ENCODE assay signal across 10 cellular contexts in genomic region chr5:173284343-173284958, GRCh38. TPM values are rescaled to one million over a fixed set of nuclear protein-coding genes. Genes with fewer than 3 reads are reported as not detected.
DNase-seq lines count a peak whose midpoint lies in the region; ATAC-seq and TF ChIP-seq lines count a peak whose summit lies in the region.
"Not testable (repeated sequence)": the region's sequence is repeated elsewhere in the genome, so short reads cannot be mapped to it uniquely, and the experiment has no call there.
"Had no signal": no experiment of that assay in that cellular context is flagged by ENCODE, and none has a peak within 500 bp of the region (broad histone marks: within the 10 kb centered on the region; RNA-seq: fewer than 3 reads in every experiment).

No MANE protein-coding gene starts in this region.

- not testable (repeated sequence) for ATAC-seq in CD4-positive, alpha-beta T cell (ENCODE audit: poor library complexity); GM23338

- H3K27me3 ChIP-seq in CD4-positive, alpha-beta T cell (ENCODE audit: control insufficient read depth, insufficient read depth, low read length): peaks cover 41% of the 10 kb centered on the region
- H3K27me3 ChIP-seq in GM23338 (ENCODE audit: insufficient read depth): peaks cover 23% of the 10 kb centered on the region
- H3K27me3 ChIP-seq in KMS-11 (ENCODE audit: insufficient read depth, low read depth); smooth muscle cell (ENCODE audit: low read depth): not testable (repeated sequence)

- not testable (repeated sequence) for H3K4me1 Mint-ChIP-seq in CD4-positive, alpha-beta T cell (ENCODE audit: low read depth); GM23338; T-helper 2 cell treated with Interferon-gamma antibody and Interleukin-4, amounts not matched to agents 5 μg/mL and 100 μg/mL, for 36 hours (ENCODE audit: low read depth); MCF 10A (ENCODE audit: insufficient read depth, unreplicated experiment); endothelial cell (ENCODE audit: unreplicated experiment); nephron

- not testable (repeated sequence) for H3K36me3 ChIP-seq in GM23338 (ENCODE audit: insufficient read depth); KMS-11 (ENCODE audit: insufficient read depth); smooth muscle cell (ENCODE audit: low read depth)

- H3K79me2 ChIP-seq in GM23338 (replicated peaks; ENCODE audit: insufficient read depth); KMS-11 (ENCODE audit: insufficient read depth, low read depth); smooth muscle cell (ENCODE audit: low read depth): not testable (repeated sequence)

- H3K36me3 Mint-ChIP-seq in CD4-positive, alpha-beta T cell (ENCODE audit: low read depth); GM23338 (ENCODE audit: low read depth); T-helper 2 cell treated with Interferon-gamma antibody and Interleukin-4, amounts not matched to agents 5 μg/mL and 100 μg/mL, for 36 hours (ENCODE audit: low read depth); MCF 10A (ENCODE audit: insufficient read depth, unreplicated experiment); endothelial cell (ENCODE audit: low read depth, unreplicated experiment); nephron (ENCODE audit: low read depth): not testable (repeated sequence)

- intact Hi-C loops in CD4-positive, alpha-beta T cell (cut with DNase I, micrococcal nuclease): loop anchor here (1.0 to 10.0 kb wide), 3 partner anchors 306 to 570 kb away; no protein-coding TSS in a partner anchor
- intact Hi-C loops in MCF 10A (cut with micrococcal nuclease): not testable (repeated sequence)

- CTCF ChIA-PET in CD4-positive, alpha-beta T cell (lab: Charles Lee): interaction anchor here (1.2 kb wide), 1 partner anchor 9 kb away, joined by 6 read pairs; no protein-coding TSS in a partner anchor
- CTCF ChIA-PET in MCF 10A (lab: Yijun Ruan, JAX): interaction anchor here (0.6 to 1.3 kb wide), 7 partner anchors 8 to 851 kb away, joined by 3 to 11 read pairs (median 3); no protein-coding TSS in a partner anchor

- not testable (repeated sequence) for H4K20me1 ChIP-seq in GM23338 (replicated peaks; ENCODE audit: insufficient read depth); KMS-11 (ENCODE audit: insufficient read depth); smooth muscle cell (ENCODE audit: low read depth)

- WGBS in smooth muscle cell (ENCODE audit: low lambda C conversion rate): 97% methylated on average over 4 of the region's 4 CpGs

- H3K27me3 Mint-ChIP-seq in CD4-positive, alpha-beta T cell: peaks cover 90% of the 10 kb centered on the region
- H3K27me3 Mint-ChIP-seq in GM23338 (ENCODE audit: insufficient read depth, low read depth, poor library complexity): peaks cover 40% of the 10 kb centered on the region
- peaks cover 51% of the 10 kb centered on the region for H3K27me3 Mint-ChIP-seq in T-helper 2 cell treated with Interferon-gamma antibody and Interleukin-4, amounts not matched to agents 5 μg/mL and 100 μg/mL, for 36 hours (ENCODE audit: low read depth)
- not testable (repeated sequence) for H3K27me3 Mint-ChIP-seq in MCF 10A (ENCODE audit: insufficient read depth, unreplicated experiment); endothelial cell (ENCODE audit: unreplicated experiment)
- peaks cover 73% of the 10 kb centered on the region for H3K27me3 Mint-ChIP-seq in nephron (ENCODE audit: low read depth)

- H2AFZ ChIP-seq in GM23338; smooth muscle cell (ENCODE audit: low read depth): not testable (repeated sequence)
- H2AFZ ChIP-seq in KMS-11 (ENCODE audit: low read depth): peak overlapping the region; percentile 85; the same call in 1 of the 2 replicates

- not testable (repeated sequence) for DNase-seq in CD4-positive, alpha-beta T cell; GM23338 (ENCODE audit: low spot score); T-helper 2 cell treated with Interferon-gamma antibody and Interleukin-4, amounts not matched to agents 5 μg/mL and 100 μg/mL, for 36 hours (ENCODE audit: low spot score); MCF 10A (ENCODE audit: unreplicated experiment); endothelial cell (ENCODE audit: low spot score); smooth muscle cell (lab: John Stamatoyannopoulos, UW; ENCODE audit: unreplicated experiment)

- not testable (repeated sequence) for H3K27ac Mint-ChIP-seq in CD4-positive, alpha-beta T cell; GM23338; MCF 10A (ENCODE audit: low read depth, unreplicated experiment); endothelial cell (ENCODE audit: unreplicated experiment); nephron
- H3K27ac Mint-ChIP-seq in T-helper 2 cell treated with Interferon-gamma antibody and Interleukin-4, amounts not matched to agents 5 μg/mL and 100 μg/mL, for 36 hours: peak overlapping the region; percentile 32

- TF ChIP-seq CTCF in CD4-positive, alpha-beta T cell (IDR thresholded peaks at IDR 0.05); GM23338 (conservative IDR thresholded peaks at IDR 0.05; ENCODE audit: low read depth in 2 of 2); KMS-11 (conservative IDR thresholded peaks at IDR 0.05; ENCODE audit: low read depth, low read length); MCF 10A (IDR thresholded peaks at IDR 0.05; ENCODE audit: unreplicated experiment); endothelial cell (IDR thresholded peaks at IDR 0.05; ENCODE audit: unreplicated experiment); nephron (IDR thresholded peaks at IDR 0.05; ENCODE audit: unreplicated experiment in 3 of 3); smooth muscle cell (IDR thresholded peaks at IDR 0.05; ENCODE audit: borderline replicate concordance, insufficient read depth, poor library complexity, severe bottlenecking): not testable (repeated sequence)

- not testable (repeated sequence) for H3K4me2 ChIP-seq in GM23338
- H3K4me2 ChIP-seq in KMS-11 (peak overlapping the region; percentile 84; the same call in 1 of the 2 replicates), smooth muscle cell (peak overlapping the region; percentile 83)

- H3K9me3 ChIP-seq in CD4-positive, alpha-beta T cell (ENCODE audit: control insufficient read depth, low read length); smooth muscle cell (replicated peaks; ENCODE audit: low read depth): not testable (repeated sequence)

- H3K4me3 ChIP-seq in GM23338; KMS-11 (IDR thresholded peaks at IDR 0.05; ENCODE audit: insufficient read depth, low read depth, low read length); smooth muscle cell: not testable (repeated sequence)

- H3K27ac ChIP-seq in CD4-positive, alpha-beta T cell (ENCODE audit: low read depth, low read length); GM23338 (ENCODE audit: low read depth); KMS-11; smooth muscle cell (ENCODE audit: low read depth): not testable (repeated sequence)

- POLR2A ChIA-PET in CD4-positive, alpha-beta T cell (lab: Charles Lee): not testable (repeated sequence)
- POLR2A ChIA-PET in MCF 10A (lab: Yijun Ruan, JAX): interaction anchor here (0.7 kb wide), 1 partner anchor 268 kb away, joined by 3 read pairs; no protein-coding TSS in a partner anchor

- not testable (repeated sequence) for BruUV-seq in MCF 10A (replicated peaks; lab: Mats Ljungman, UMichigan)

- peak overlapping the region; percentile 35 for H3K4me3 Mint-ChIP-seq in CD4-positive, alpha-beta T cell
- peak overlapping the region; percentile 9; the same call in 1 of the 3 replicates for H3K4me3 Mint-ChIP-seq in GM23338
- H3K4me3 Mint-ChIP-seq in T-helper 2 cell treated with Interferon-gamma antibody and Interleukin-4, amounts not matched to agents 5 μg/mL and 100 μg/mL, for 36 hours: not testable (repeated sequence)
- H3K4me3 Mint-ChIP-seq in MCF 10A (ENCODE audit: unreplicated experiment): peak overlapping the region; percentile 39
- H3K4me3 Mint-ChIP-seq in endothelial cell (ENCODE audit: unreplicated experiment): peak overlapping the region; percentile 8
- H3K4me3 Mint-ChIP-seq in nephron: peak overlapping the region; percentile 6 to 34 (median 19)

- H3K4me1 ChIP-seq in GM23338 (ENCODE audit: insufficient read depth); KMS-11 (ENCODE audit: low read depth, poor library complexity, severe bottlenecking); smooth muscle cell (ENCODE audit: low read depth): not testable (repeated sequence)

- H3K9me2 ChIP-seq in GM23338 (ENCODE audit: insufficient read depth): not testable (repeated sequence)

- H3K9ac ChIP-seq in KMS-11; smooth muscle cell (ENCODE audit: low read depth): not testable (repeated sequence)

- H3K9me3 Mint-ChIP-seq in CD4-positive, alpha-beta T cell; T-helper 2 cell treated with Interferon-gamma antibody and Interleukin-4, amounts not matched to agents 5 μg/mL and 100 μg/mL, for 36 hours; MCF 10A (ENCODE audit: unreplicated experiment); endothelial cell (ENCODE audit: unreplicated experiment); nephron: not testable (repeated sequence)
- H3K9me3 Mint-ChIP-seq in GM23338: peaks cover 10% of the 10 kb centered on the region

- not testable (repeated sequence) for H3F3A ChIP-seq in GM23338 (replicated peaks; ENCODE audit: low read depth); smooth muscle cell (ENCODE audit: low read depth)

RNA-seq across cellular contexts. Expression of gene STC2, which starts 43.8 kb away (rescaled TPM):
- total RNA-seq in CD4-positive, alpha-beta T cell: not detected
- 132 and 160 TPM in 2 replicates for total RNA-seq in GM23338 (2014; rRNA removed; shearing (Covaris generic))
- polyA plus RNA-seq in GM23338 (2016; fragmentation: Nextera tagmentation; extraction: Ambion mirVana) (25.4 and 27.3 TPM in 2 replicates), smooth muscle cell (54.3 and 90.2 TPM in 2 replicates)
- total RNA-seq in MCF 10A (2022) (316 and 414 TPM in 2 replicates), endothelial cell (ENCODE audit: unreplicated experiment) (3.6 TPM), smooth muscle cell (75.4 and 83.4 TPM in 2 replicates)

RNA-seq across cellular contexts. Expression of gene NKX2-5, which starts 49.4 kb away (rescaled TPM):
- total RNA-seq in CD4-positive, alpha-beta T cell: not detected
- total RNA-seq in GM23338 (2014; rRNA removed; shearing (Covaris generic)): 0.21 TPM in 1 of 2 replicates, not detected in the other
- polyA plus RNA-seq in GM23338 (2016; fragmentation: Nextera tagmentation; extraction: Ambion mirVana): 0.78 TPM in 1 of 2 replicates, not detected in the other
- 3.9 and 5.5 TPM in 2 replicates for total RNA-seq in MCF 10A (2022)
- not detected for total RNA-seq in endothelial cell (ENCODE audit: unreplicated experiment)
- 2.4 and 8.0 TPM in 2 replicates for total RNA-seq in smooth muscle cell
- polyA plus RNA-seq in smooth muscle cell: 6.8 and 7.9 TPM in 2 replicates
- total RNA-seq: G401, M059J had no signal

Comparison
In these comparisons a context has a peak if more than half of its experiments do, and no peak if none do; other contexts are left out.
1. RNA of gene STC2, which starts 43.8 kb away (total RNA-seq): 316 to 414 TPM in MCF 10A, 132 to 160 TPM in GM23338 and 75.4 to 83.4 TPM in smooth muscle cell; 3.6 TPM in endothelial cell (single experiment) and not detected in CD4-positive, alpha-beta T cell; every median in the first group is over 10 times any median in the second.